In the genomic region with DNA sequence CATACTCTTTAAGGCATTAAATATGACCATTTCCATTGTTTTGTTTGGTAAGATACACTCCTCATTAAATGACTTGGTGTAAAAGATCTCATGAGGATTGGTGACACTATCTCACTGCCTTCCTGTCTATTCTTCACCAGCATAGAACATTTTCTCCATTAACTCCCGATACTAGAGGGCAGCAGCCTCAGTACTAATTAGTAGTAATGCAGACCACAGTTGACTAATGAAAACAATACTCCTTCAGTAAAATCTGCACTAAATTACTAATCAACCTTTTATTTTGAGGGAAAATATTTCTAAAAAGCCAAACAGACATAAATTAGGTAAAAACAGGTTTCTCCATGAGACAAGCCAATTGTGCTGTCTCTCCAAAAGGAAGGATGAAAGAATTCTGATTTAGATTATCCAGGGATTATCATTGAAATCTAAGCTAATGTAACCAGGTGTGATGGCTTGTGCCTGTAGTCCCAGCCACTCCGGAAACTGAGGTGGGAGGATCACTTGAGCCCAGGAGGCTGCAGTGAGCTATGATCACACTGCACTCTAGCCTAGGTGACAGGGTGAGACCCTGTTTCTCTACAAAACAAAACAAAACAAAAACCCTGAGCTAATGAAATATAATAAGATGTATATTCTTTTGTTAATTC, we compare ENCODE assay signal across 8 cellular contexts. TPM values are rescaled to one million over a fixed set of nuclear protein-coding genes. Genes with fewer than 3 reads are reported as not detected.
DNase-seq lines count a peak whose midpoint lies in the region; ATAC-seq, FAIRE-seq and TF ChIP-seq lines count a peak whose summit lies in the region.

No MANE protein-coding gene starts in this region.

- no peaks in the 10 kb centered on the region for H3K36me3 Mint-ChIP-seq in activated T-cell treated with anti-CD3 and anti-CD28 coated beads, Interleukin-2, amount 50 U/mL, for 4 hours (ENCODE audit: insufficient read depth)
- H3K36me3 Mint-ChIP-seq in neural progenitor cell (peaks cover 2% of the 10 kb centered on the region), type B pancreatic cell (peaks cover 4% of the 10 kb centered on the region)

- H3K4me2 ChIP-seq in OCI-LY3 (ENCODE audit: low read length) (no peak overlapping the region), neural progenitor cell (no peak overlapping the region)

- no peaks in the 10 kb centered on the region for H3F3A ChIP-seq in neural progenitor cell (ENCODE audit: low read depth)

- H3K4me3 ChIP-seq in OCI-LY3 (ENCODE audit: low read length) (no peak overlapping the region), fibroblast of pulmonary artery (replicated peaks; ENCODE audit: low read depth, low read length) (no peak overlapping the region), neural progenitor cell (no peak overlapping the region)

- H3K9me3 ChIP-seq in OCI-LY3 (ENCODE audit: insufficient read depth, low read length) (no peaks in the 10 kb centered on the region), neural progenitor cell (ENCODE audit: low read depth) (no peaks in the 10 kb centered on the region)

- DNase-seq in D721Med (ENCODE audit: insufficient read length, low spot score) (no peak), fibroblast of pulmonary artery (ENCODE audit: low read depth) (peak; percentile 62), neural progenitor cell (ENCODE audit: low spot score) (peak; percentile 72), type B pancreatic cell (ENCODE audit: extremely low spot score, unreplicated experiment) (no peak)
- peak; percentile 61 for DNase-seq in activated T-cell treated with anti-CD3 and anti-CD28 coated beads, Interleukin-2, amount 50 U/mL, for 4 hours

- no peak overlapping the region for H3K9ac ChIP-seq in OCI-LY3 (ENCODE audit: low read length)
- H3K9ac ChIP-seq in neural progenitor cell = no peak overlapping the region

- H3K4me3 Mint-ChIP-seq in activated T-cell treated with anti-CD3 and anti-CD28 coated beads, Interleukin-2, amount 50 U/mL, for 4 hours = peak overlapping the region; percentile 5
- H3K4me3 Mint-ChIP-seq in neural progenitor cell = no peak overlapping the region
- no peak overlapping the region for H3K4me3 Mint-ChIP-seq in type B pancreatic cell

- no peaks in the 10 kb centered on the region for H3K79me2 ChIP-seq in OCI-LY3 (ENCODE audit: low read length)
- H3K79me2 ChIP-seq in neural progenitor cell (ENCODE audit: low read depth) = no peaks in the 10 kb centered on the region

- H4K20me1 ChIP-seq in OCI-LY3 (ENCODE audit: insufficient read depth, low read length) (no peaks in the 10 kb centered on the region), neural progenitor cell (ENCODE audit: low read depth) (no peaks in the 10 kb centered on the region)

- ATAC-seq in HG03439 (IDR thresholded peaks at IDR 0.05; ENCODE audit: unreplicated experiment) (peak; percentile 66), GM18861 (IDR thresholded peaks at IDR 0.05; ENCODE audit: unreplicated experiment) (no peak)
- peak; percentile 84 to 86 for ATAC-seq in activated T-cell treated with anti-CD3 and anti-CD28 coated beads, Interleukin-2, amount 50 U/mL, for 4 hours

- TF ChIP-seq CTCF in D721Med (IDR thresholded peaks at IDR 0.05; ENCODE audit: insufficient read depth, missing control alignments) = peak; percentile 88
- TF ChIP-seq CTCF in OCI-LY3 (IDR thresholded peaks at IDR 0.05; ENCODE audit: low read depth, low read length) = peak; percentile 95
- TF ChIP-seq CTCF in fibroblast of pulmonary artery (IDR thresholded peaks at IDR 0.05; ENCODE audit: low read length, missing control alignments) = peak; percentile 80
- peak; percentile 92 for TF ChIP-seq CTCF in neural progenitor cell (IDR thresholded peaks at IDR 0.05)
- peak; percentile 85 for TF ChIP-seq CTCF in type B pancreatic cell (conservative IDR thresholded peaks at IDR 0.05)

- no peak overlapping the region for H3K27ac Mint-ChIP-seq in neural progenitor cell
- H3K27ac Mint-ChIP-seq in type B pancreatic cell = no peak overlapping the region

- H2AFZ ChIP-seq in OCI-LY3 (ENCODE audit: low read depth, low read length) (no peak overlapping the region), neural progenitor cell (replicated peaks) (no peak overlapping the region)

- H3K27ac ChIP-seq in OCI-LY3 (ENCODE audit: low read length) (no peak overlapping the region), neural progenitor cell (no peak overlapping the region)

- H3K27me3 ChIP-seq in OCI-LY3 (ENCODE audit: low read depth, low read length) (no peaks in the 10 kb centered on the region), neural progenitor cell (no peaks in the 10 kb centered on the region)

- peaks cover 33% of the 10 kb centered on the region for H3K4me1 Mint-ChIP-seq in activated T-cell treated with anti-CD3 and anti-CD28 coated beads, Interleukin-2, amount 50 U/mL, for 4 hours (ENCODE audit: low read depth)
- H3K4me1 Mint-ChIP-seq in neural progenitor cell = peaks cover 2% of the 10 kb centered on the region
- H3K4me1 Mint-ChIP-seq in type B pancreatic cell (ENCODE audit: unreplicated experiment) = no peaks in the 10 kb centered on the region

- H3K4me1 ChIP-seq in OCI-LY3 (ENCODE audit: low read length) (peaks cover 16% of the 10 kb centered on the region; the same call in 1 of the 2 replicates), neural progenitor cell (no peaks in the 10 kb centered on the region)

- no peaks in the 10 kb centered on the region for H3K27me3 Mint-ChIP-seq in activated T-cell treated with anti-CD3 and anti-CD28 coated beads, Interleukin-2, amount 50 U/mL, for 4 hours (ENCODE audit: low read depth)
- H3K27me3 Mint-ChIP-seq in neural progenitor cell (ENCODE audit: insufficient read depth, low read depth) (no peaks in the 10 kb centered on the region), type B pancreatic cell (no peaks in the 10 kb centered on the region)

- FAIRE-seq in D721Med (lab: Jason Lieb, UNC) = peak; percentile 96

- no peaks in the 10 kb centered on the region for H3K36me3 ChIP-seq in OCI-LY3 (replicated peaks; ENCODE audit: low read depth, low read length)
- H3K36me3 ChIP-seq in neural progenitor cell = no peaks in the 10 kb centered on the region

- no peaks in the 10 kb centered on the region for H3K9me3 Mint-ChIP-seq in activated T-cell treated with anti-CD3 and anti-CD28 coated beads, Interleukin-2, amount 50 U/mL, for 4 hours
- no peaks in the 10 kb centered on the region for H3K9me3 Mint-ChIP-seq in neural progenitor cell
- no peaks in the 10 kb centered on the region for H3K9me3 Mint-ChIP-seq in type B pancreatic cell

RNA-seq across cellular contexts. Expression of a gene that starts 9.4 kb away (rescaled TPM):
- total RNA-seq in activated T-cell treated with anti-CD3 and anti-CD28 coated beads, Interleukin-2, amount 50 U/mL, for 4 hours = 1 to 10 TPM; 8.3 to 9.4 (median 8.7) TPM
- total RNA-seq in neural progenitor cell (ENCODE audit: low replicate concordance) (12.3 and 15.9 TPM in 2 replicates), type B pancreatic cell (ENCODE audit: low replicate concordance) (5.0 and 10.3 TPM in 2 replicates)

Comparison
In these comparisons a context has a peak if more than half of its experiments do, and no peak if none do; other contexts are left out.
1. DNase-seq: peak in activated T-cell treated with anti-CD3 and anti-CD28 coated beads, Interleukin-2, amount 50 U/mL, for 4 hours (single experiment), fibroblast of pulmonary artery (single experiment) and neural progenitor cell (single experiment); none in D721Med (single experiment) and type B pancreatic cell (single experiment).
2. Peak in every context shown above with its lines, with median percentiles within 50 percentile points of each other: CTCF ChIP-seq.